ENCODE assay signal across 11 cellular contexts in the genomic region with DNA sequence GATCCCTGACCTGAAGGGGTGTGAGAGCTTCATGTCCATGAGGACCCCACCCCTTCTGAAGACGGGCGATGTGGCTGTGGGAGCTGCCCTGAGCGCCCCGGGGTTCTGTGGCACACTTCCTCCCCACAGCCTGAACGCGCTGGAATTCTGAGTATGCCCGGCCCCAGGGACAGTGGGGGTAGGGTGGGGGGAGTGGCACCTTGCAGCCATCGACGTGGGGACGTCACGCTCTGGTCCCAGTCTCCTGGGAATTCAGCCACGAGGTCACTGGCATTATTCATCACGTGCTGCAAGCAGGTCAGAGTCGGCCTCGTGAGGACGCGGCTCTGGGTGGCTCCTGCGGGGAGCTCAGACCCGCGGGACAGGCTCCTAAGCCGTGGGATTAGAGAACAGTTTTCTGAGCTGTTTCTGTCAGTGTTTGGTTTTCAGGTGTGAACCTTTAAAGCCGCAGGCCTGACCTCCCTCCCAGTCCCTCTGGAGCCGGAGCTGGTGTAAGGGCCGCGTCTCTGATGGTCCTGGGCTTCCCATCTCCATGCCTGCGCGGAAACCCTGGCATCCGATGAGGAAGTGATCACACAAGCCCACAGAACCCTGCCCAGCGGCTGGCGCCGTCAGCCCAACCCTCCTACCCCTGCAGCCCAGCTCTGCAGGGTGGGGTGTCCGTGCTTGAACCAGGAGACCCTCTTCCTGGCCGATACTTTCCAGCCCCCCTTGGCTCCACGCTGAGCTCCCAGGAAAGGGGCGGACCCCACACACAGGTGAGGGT. TPM values are rescaled to one million over a fixed set of nuclear protein-coding genes. Genes with fewer than 3 reads are reported as not detected.
DNase-seq lines count a peak whose midpoint lies in the region; ATAC-seq and TF ChIP-seq lines count a peak whose summit lies in the region.
"Had no signal": no experiment of that assay in that cellular context is flagged by ENCODE, and none has a peak within 500 bp of the region (broad histone marks: within the 10 kb centered on the region; RNA-seq: fewer than 3 reads in every experiment).

No MANE protein-coding gene starts in this region.

- H4K20me1 ChIP-seq in BLaER1, result peaks cover 81% of the 10 kb centered on the region

- H3K4me3 Mint-ChIP-seq in nephron progenitor cell, result peak overlapping the region; percentile 61

- peaks cover 95% of the 10 kb centered on the region for H3K4me1 ChIP-seq in BLaER1

- no peaks in the 10 kb centered on the region for H3K9me3 ChIP-seq in BLaER1
- H3K9me3 ChIP-seq: psoas muscle had no signal

- peak overlapping the region; percentile 44; the same call in 1 of the 2 replicates for H3K4me3 ChIP-seq in BLaER1
- H3K4me3 ChIP-seq: psoas muscle had no signal

- intact Hi-C loops in Right ventricle myocardium superior (cut with DNase I), result no loop called here

- CTCF ChIA-PET in RWPE1 (lab: Yijun Ruan, JAX), result interaction anchor here (0.5 to 2.0 kb wide), 2 partner anchors 68 to 86 kb away, joined by 3 to 12 read pairs; no protein-coding TSS in a partner anchor

- POLR2A ChIA-PET in RWPE1 (lab: Yijun Ruan, JAX; ENCODE audit: low non-redundant PET), result no interaction called here

- H3K4me1 Mint-ChIP-seq in nephron progenitor cell, result peaks cover 66% of the 10 kb centered on the region

- H3K9me3 Mint-ChIP-seq in nephron progenitor cell, result no peaks in the 10 kb centered on the region

- DNase-seq in RWPE1 (ENCODE audit: low spot score), result no peak
- peak; percentile 77 for DNase-seq in Right ventricle myocardium superior
- peak; percentile 39 for DNase-seq in nephron progenitor cell
- DNase-seq in activated CD4-positive, alpha-beta T cell treated with anti-CD3 and anti-CD28 coated beads for 48 hours, result no peak
- no peak for DNase-seq in NCI-H1048 (lab: John Stamatoyannopoulos, UW)
- no peak for DNase-seq in globus pallidus (ENCODE audit: low spot score)
- DNase-seq: activated CD4-positive, alpha-beta T cell treated with anti-CD3 and anti-CD28 coated beads, Interleukin-2, amount 50 U/mL, for 4 hours; AML-193 had no signal

- no peaks in the 10 kb centered on the region for H3K27me3 ChIP-seq in BLaER1

- H3K27ac ChIP-seq in BLaER1 (peak overlapping the region; percentile 48), RWPE1 (peak overlapping the region; percentile 2)
- H3K27ac ChIP-seq: psoas muscle had no signal

- H3K9ac ChIP-seq in BLaER1, result peak overlapping the region; percentile 62

- H3K27me3 Mint-ChIP-seq in nephron progenitor cell (ENCODE audit: low read depth, poor library complexity), result peaks cover 2% of the 10 kb centered on the region

- TF ChIP-seq CTCF in RWPE1 (conservative IDR thresholded peaks at IDR 0.05; ENCODE audit: low read depth) (no peak), nephron progenitor cell (IDR thresholded peaks at IDR 0.05) (no peak)

- no peak overlapping the region for H3K27ac Mint-ChIP-seq in nephron progenitor cell

- peak; percentile 52 for ATAC-seq in Right ventricle myocardium superior (ENCODE audit: poor library complexity)
- ATAC-seq in GM19324 (IDR thresholded peaks at IDR 0.05; ENCODE audit: low FRiP score, unreplicated experiment), result no peak
- ATAC-seq: psoas muscle had no signal

- H3K36me3 Mint-ChIP-seq in nephron progenitor cell (ENCODE audit: low read depth), result no peaks in the 10 kb centered on the region

- peaks cover 16% of the 10 kb centered on the region for H3K36me3 ChIP-seq in BLaER1

- peak overlapping the region; percentile 89 for H3K4me2 ChIP-seq in BLaER1

RNA-seq across cellular contexts. Expression of a gene that starts 16.2 kb away (rescaled TPM):
- 26.3 TPM for total RNA-seq in Right ventricle myocardium superior

RNA-seq across cellular contexts. Expression of a gene that starts 27.4 kb away (rescaled TPM):
- total RNA-seq in Right ventricle myocardium superior, result 2.5 TPM

Comparison
In these comparisons a context has a peak if more than half of its experiments do, and no peak if none do; other contexts are left out.
1. DNase-seq: peak in Right ventricle myocardium superior (single experiment) and nephron progenitor cell (single experiment); none in RWPE1 (single experiment), activated CD4-positive, alpha-beta T cell treated with anti-CD3 and anti-CD28 coated beads for 48 hours (single experiment), NCI-H1048 (single experiment) and globus pallidus (single experiment).